17 cellular contexts compared by ENCODE assay signal in the genomic region with DNA sequence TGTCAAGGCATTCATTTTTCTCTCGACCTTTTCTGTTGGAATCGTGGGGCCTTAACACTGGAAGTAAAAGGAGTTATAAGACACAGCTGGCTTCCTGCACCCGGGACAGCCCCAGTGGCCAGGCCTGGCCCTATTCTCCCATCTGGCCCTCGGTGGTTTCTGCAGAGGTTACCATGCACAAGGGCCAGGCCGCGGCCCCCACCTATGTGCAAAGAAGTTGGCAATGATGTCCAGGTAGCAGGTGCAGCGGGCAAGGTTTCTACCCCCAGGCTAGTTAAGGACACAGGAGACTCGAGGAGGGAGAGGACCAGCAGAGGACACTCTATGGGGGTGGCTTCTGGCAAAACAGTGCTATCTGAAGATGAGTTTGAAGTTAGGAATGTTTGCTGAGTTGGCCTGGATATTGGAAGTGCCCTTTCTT.
DNase-seq lines count a peak whose midpoint lies in the region; ATAC-seq and TF ChIP-seq lines count a peak whose summit lies in the region.
"Had no signal": no experiment of that assay in that cellular context is flagged by ENCODE, and none has a peak within 500 bp of the region (broad histone marks: within the 10 kb centered on the region; RNA-seq: fewer than 3 reads in every experiment).

No MANE protein-coding gene starts in this region.

- H3K4me1 ChIP-seq in upper lobe of right lung = peaks cover 7% of the 10 kb centered on the region
- H3K4me1 ChIP-seq: SJCRH30 had no signal

- TF ChIP-seq CTCF in foreskin fibroblast (IDR thresholded peaks at IDR 0.05; ENCODE audit: low read depth, low read length) = no peak
- no peak for TF ChIP-seq CTCF in upper lobe of right lung (IDR thresholded peaks at IDR 0.05)
- TF ChIP-seq CTCF in brain microvascular endothelial cell (IDR thresholded peaks at IDR 0.05; ENCODE audit: low read depth, low read length, missing control alignments) = no peak

- no peak for ATAC-seq in upper lobe of right lung
- no peak for ATAC-seq in GM21529 (IDR thresholded peaks at IDR 0.05; ENCODE audit: unreplicated experiment)
- ATAC-seq: HCT116; naive thymus-derived CD4-positive, alpha-beta T cell had no signal

- peak; percentile 24 to 56 for DNase-seq in foreskin fibroblast
- DNase-seq in posterior vena cava (ENCODE audit: low spot score) = peak; percentile 78
- DNase-seq in upper lobe of right lung = no peak
- no peak for DNase-seq in brain microvascular endothelial cell
- no peak for DNase-seq in Kasumi-1 (lab: John Stamatoyannopoulos, UW)
- DNase-seq: activated CD4-positive, CD25-positive, alpha-beta regulatory T cell treated with anti-CD3 and anti-CD28 coated beads, Interleukin-2, amount 50 U/mL, for 72 hours; activated effector memory CD4-positive, alpha-beta T cell treated with anti-CD3 and anti-CD28 coated beads, Interleukin-2, amount 50 U/mL, for 16 hours; naive thymus-derived CD4-positive, alpha-beta T cell; NCI-H187; NCI-H510A; SJCRH30 had no signal

- no peaks in the 10 kb centered on the region for H3K36me3 ChIP-seq in upper lobe of right lung
- no peaks in the 10 kb centered on the region for H3K36me3 ChIP-seq in brain microvascular endothelial cell (replicated peaks)
- H3K36me3 ChIP-seq: BLaER1, prostate gland, SJCRH30 had no signal

- H3K9me3 ChIP-seq in upper lobe of right lung = no peaks in the 10 kb centered on the region
- H3K9me3 ChIP-seq: prostate gland, SJCRH30 had no signal

- intact Hi-C loops in posterior vena cava (cut with DNase I) (no loop called here), upper lobe of right lung (cut with DNase I) (no loop called here)

- H3K27ac ChIP-seq in adipose tissue (ENCODE audit: low read depth, low read length) (peak overlapping the region; percentile 15), upper lobe of right lung (peak overlapping the region; percentile 47), brain microvascular endothelial cell (no peak overlapping the region)
- H3K27ac ChIP-seq: BLaER1, SJCRH30 had no signal

- WGBS in adipose tissue, 3 donors = 83 to 85% (median 83%) methylated on average over 8 of the region's 8 CpGs

- H3K4me3 ChIP-seq in foreskin fibroblast (ENCODE audit: low read depth in 1 of 2, low read length in 2 of 2) (no peak overlapping the region), upper lobe of right lung (no peak overlapping the region), brain microvascular endothelial cell (ENCODE audit: low read depth, low read length) (no peak overlapping the region)
- H3K4me3 ChIP-seq: BLaER1, lung, prostate gland, SJCRH30 had no signal

- in situ Hi-C loops in brain microvascular endothelial cell (cut with HindIII; ENCODE audit: low pct_ligation_motif_present, low sequenced_read_pairs) = no loop called here

- H3K27me3 ChIP-seq in upper lobe of right lung (no peaks in the 10 kb centered on the region), brain microvascular endothelial cell (replicated peaks) (no peaks in the 10 kb centered on the region)
- H3K27me3 ChIP-seq: BLaER1, SJCRH30 had no signal

Comparison
In these comparisons a context has a peak if more than half of its experiments do, and no peak if none do; other contexts are left out.
1. DNase-seq: peak in foreskin fibroblast (2 of 2) and posterior vena cava (single experiment); none in upper lobe of right lung (single experiment), brain microvascular endothelial cell (single experiment) and Kasumi-1 (0 of 2).